ENCODE assay signal across 2 cellular contexts in the genomic region with DNA sequence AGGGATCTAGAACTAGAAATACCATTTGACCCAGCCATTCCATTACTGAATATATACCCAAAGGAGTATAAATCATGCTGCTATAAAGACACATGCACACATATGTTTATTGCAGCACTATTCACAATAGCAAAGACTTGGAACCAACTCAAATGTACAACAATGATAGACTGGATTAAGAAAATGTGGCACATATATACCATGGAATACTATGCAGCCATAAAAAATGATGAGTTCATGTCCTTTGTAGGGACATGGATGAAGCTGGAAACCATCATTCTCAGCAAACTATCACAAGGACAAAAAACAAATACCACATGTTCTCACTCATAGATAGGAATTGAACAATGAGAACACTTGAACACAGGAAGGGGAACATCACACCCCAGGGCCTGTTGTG.
DNase-seq lines count a peak whose midpoint lies in the region; ATAC-seq, FAIRE-seq and TF ChIP-seq lines count a peak whose summit lies in the region.
"Not testable (repeated sequence)": the region's sequence is repeated elsewhere in the genome, so short reads cannot be mapped to it uniquely, and the experiment has no call there.

No MANE protein-coding gene starts in this region.

- not testable (repeated sequence) for H3K9me3 ChIP-seq in HEK293 (ENCODE audit: control insufficient read depth, insufficient read depth, low read depth, low read length); K562 (replicated peaks; ENCODE audit: control insufficient read depth, insufficient read depth, low read depth, low read length)

- POLR2A ChIA-PET in HEK293 (lab: Yijun Ruan, JAX); K562 (lab: Yijun Ruan, JAX): not testable (repeated sequence)

- intact Hi-C loops in K562 (cut with micrococcal nuclease) = not testable (repeated sequence)

- H3K9me1 ChIP-seq in K562 (ENCODE audit: control insufficient read depth, insufficient read depth, low read length) = not testable (repeated sequence)

- H3K27me3 ChIP-seq in K562 (ENCODE audit: control insufficient read depth in 2 of 2, insufficient read depth in 2 of 2, low read length in 2 of 2) = not testable (repeated sequence)

- TF ChIP-seq EP300 in K562 (IDR thresholded peaks at IDR 0.05; ENCODE audit: low read length) = not testable (repeated sequence)

- not testable (repeated sequence) for H3K4me3 ChIP-seq in HEK293 (ENCODE audit: low read depth, low read length); K562

- not testable (repeated sequence) for H3K9ac ChIP-seq in K562 (ENCODE audit: insufficient read depth in 1 of 2, low read depth in 2 of 2, low read length in 2 of 2)

- H3K4me1 ChIP-seq in HEK293 (ENCODE audit: control insufficient read depth, insufficient read depth, low read length); K562 (replicated peaks in 1 of 2; ENCODE audit: control insufficient read depth in 2 of 2, insufficient read depth in 2 of 2, low read length in 2 of 2): not testable (repeated sequence)

- not testable (repeated sequence) for H3K4me2 ChIP-seq in K562 (ENCODE audit: insufficient read depth, low read length)

- in situ Hi-C loops in K562 (cut with MboI) = not testable (repeated sequence)

- CTCF ChIA-PET in HEK293 (lab: Yijun Ruan, JAX); K562 (lab: Yijun Ruan, JAX; ENCODE audit: low intra/inter-chr PET ratio): not testable (repeated sequence)

- BruUV-seq in K562 (replicated peaks; lab: Mats Ljungman, UMichigan) = not testable (repeated sequence)

- DNase-seq in K562 (ENCODE audit: extremely low read depth in 1 of 4, low spot score in 3 of 4) = not testable (repeated sequence)

- not testable (repeated sequence) for H2AFZ ChIP-seq in K562 (ENCODE audit: low read depth, low read length)

- not testable (repeated sequence) for ATAC-seq in K562

- TF ChIP-seq POLR2A in K562 (conservative IDR thresholded peaks at IDR 0.05) = not testable (repeated sequence)

- TF ChIP-seq CTCF in HEK293 (tag by site-specific recombination; IDR thresholded peaks at IDR 0.05); K562 (IDR thresholded peaks at IDR 0.05 in 2 of 3, conservative IDR thresholded peaks at IDR 0.05 in 1 of 3; ENCODE audit: insufficient read depth in 2 of 3, low read depth in 1 of 3, low read length in 3 of 3): not testable (repeated sequence)

- not testable (repeated sequence) for TF ChIP-seq RAD21 in K562 (CRISPR knock-in tag; conservative IDR thresholded peaks at IDR 0.05 in 1 of 2, IDR thresholded peaks at IDR 0.05 in 1 of 2)

- H4K20me1 ChIP-seq in K562 (replicated peaks; ENCODE audit: control insufficient read depth, insufficient read depth, low read length) = not testable (repeated sequence)

- H3K79me2 ChIP-seq in K562 (ENCODE audit: control insufficient read depth, insufficient read depth, low read length) = not testable (repeated sequence)

- H3K27ac ChIP-seq in HEK293 (ENCODE audit: extremely low read depth, low read depth, low read length); K562 (ENCODE audit: extremely low read depth, low read depth, low read length): not testable (repeated sequence)

- not testable (repeated sequence) for H3K36me3 ChIP-seq in HEK293 (ENCODE audit: control insufficient read depth in 2 of 2, insufficient read depth in 1 of 2, low read length in 2 of 2); K562 (ENCODE audit: control insufficient read depth, insufficient read depth, low read length)

- FAIRE-seq in K562 (lab: Jason Lieb, UNC) = not testable (repeated sequence)

TF ChIP-seq in HEK293, 187 proteins besides CTCF, POLR2A, EP300 and RAD21:
- TF ChIP-seq, protein P1, sequence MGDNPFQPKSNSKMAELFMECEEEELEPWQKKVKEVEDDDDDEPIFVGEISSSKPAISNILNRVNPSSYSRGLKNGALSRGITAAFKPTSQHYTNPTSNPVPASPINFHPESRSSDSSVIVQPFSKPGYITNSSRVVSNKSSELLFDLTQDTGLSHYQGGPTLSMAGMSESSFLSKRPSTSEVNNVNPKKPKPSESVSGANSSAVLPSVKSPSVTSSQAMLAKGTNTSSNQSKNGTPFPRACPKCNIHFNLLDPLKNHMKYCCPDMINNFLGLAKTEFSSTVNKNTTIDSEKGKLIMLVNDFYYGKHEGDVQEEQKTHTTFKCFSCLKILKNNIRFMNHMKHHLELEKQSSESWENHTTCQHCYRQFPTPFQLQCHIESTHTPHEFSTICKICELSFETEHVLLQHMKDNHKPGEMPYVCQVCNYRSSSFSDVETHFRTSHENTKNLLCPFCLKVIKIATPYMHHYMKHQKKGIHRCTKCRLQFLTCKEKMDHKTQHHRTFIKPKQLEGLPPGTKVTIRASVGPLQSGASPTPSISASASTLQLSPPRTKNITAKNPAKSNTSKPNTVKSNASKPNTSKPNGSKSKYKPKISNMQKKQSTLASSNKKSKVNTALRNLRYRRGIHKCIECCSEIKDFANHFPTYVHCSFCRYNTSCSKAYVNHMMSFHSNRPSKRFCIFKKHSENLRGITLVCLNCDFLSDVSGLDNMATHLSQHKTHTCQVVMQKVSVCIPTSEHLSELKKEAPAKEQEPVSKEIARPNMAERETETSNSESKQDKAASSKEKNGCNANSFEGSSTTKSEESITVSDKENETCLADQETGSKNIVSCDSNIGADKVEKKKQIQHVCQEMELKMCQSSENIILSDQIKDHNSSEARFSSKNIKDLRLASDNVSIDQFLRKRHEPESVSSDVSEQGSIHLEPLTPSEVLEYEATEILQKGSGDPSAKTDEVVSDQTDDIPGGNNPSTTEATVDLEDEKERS (tag by site-specific recombination; IDR thresholded peaks at IDR 0.05) = 0 out of 2 replicates have a peak, but pooled peaks have one; percentile 62
- TF ChIP-seq ZNF146 (tag by site-specific recombination; IDR thresholded peaks at IDR 0.05) = peak; percentile 91

TF ChIP-seq in K562, 482 proteins besides CTCF, POLR2A, EP300 and RAD21:
- TF ChIP-seq ZNF146 (CRISPR knock-in tag; IDR thresholded peaks at IDR 0.05; ENCODE audit: unreplicated experiment) = peak; percentile 18
